In the genomic region with DNA sequence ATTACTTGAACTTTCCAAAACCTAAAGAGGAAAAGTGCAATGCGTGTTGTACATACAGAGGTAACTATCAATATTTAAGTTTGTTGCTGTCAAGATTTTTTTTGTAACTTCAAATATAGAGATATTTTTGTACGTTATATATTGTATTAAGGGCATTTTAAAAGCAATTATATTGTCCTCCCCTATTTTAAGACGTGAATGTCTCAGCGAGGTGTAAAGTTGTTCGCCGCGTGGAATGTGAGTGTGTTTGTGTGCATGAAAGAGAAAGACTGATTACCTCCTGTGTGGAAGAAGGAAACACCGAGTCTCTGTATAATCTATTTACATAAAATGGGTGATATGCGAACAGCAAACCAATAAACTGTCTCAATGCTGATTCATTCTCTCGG, we compare ENCODE assay signal across 8 cellular contexts. TPM values are rescaled to one million over a fixed set of nuclear protein-coding genes. Genes with fewer than 3 reads are reported as not detected.
DNase-seq lines count a peak whose midpoint lies in the region; ATAC-seq, FAIRE-seq and TF ChIP-seq lines count a peak whose summit lies in the region.

No MANE protein-coding gene starts in this region.

- no peaks in the 10 kb centered on the region for H3K36me3 ChIP-seq in astrocyte (ENCODE audit: insufficient read depth, low read length)
- H3K36me3 ChIP-seq in lung (ENCODE audit: control insufficient read depth in 2 of 2, insufficient read depth in 2 of 2, low read length in 2 of 2): no peaks in the 10 kb centered on the region

- H3K9me3 ChIP-seq in astrocyte (ENCODE audit: insufficient read depth, low read depth, low read length) (no peaks in the 10 kb centered on the region), lung (ENCODE audit: control insufficient read depth in 2 of 2, insufficient read depth in 1 of 2, low read length in 1 of 2) (no peaks in the 10 kb centered on the region)

- H2AFZ ChIP-seq in astrocyte (ENCODE audit: low read depth, low read length): peak overlapping the region; percentile 1

- peak overlapping the region; percentile 89 for H3K9ac ChIP-seq in astrocyte (ENCODE audit: low read length)

- peak overlapping the region; percentile 94 for H3K4me2 ChIP-seq in astrocyte (ENCODE audit: low read length)

- H3K4me3 Mint-ChIP-seq in stimulated activated naive CD8-positive, alpha-beta T cell treated with anti-CD3 and anti-CD28 coated beads, Interleukin-15, Interleukin-2, amounts not matched to agents 100 ng/mL and 50 ng/mL, for 24 hours: peak overlapping the region; percentile 89
- H3K4me3 Mint-ChIP-seq in astrocyte (ENCODE audit: unreplicated experiment): peak overlapping the region; percentile 91

- WGBS in lung, 2 donors: 6 to 9% methylated on average over 10 of the region's 10 CpGs

- H3K4me1 ChIP-seq in astrocyte (ENCODE audit: insufficient read depth, low read length) (peaks cover 46% of the 10 kb centered on the region), lung (ENCODE audit: control insufficient read depth in 2 of 2, insufficient read depth in 2 of 2, low read length in 2 of 2) (peaks cover 6 to 11% of the 10 kb centered on the region in 2 donors)

- TF ChIP-seq CTCF in astrocyte (IDR thresholded peaks at IDR 0.05; ENCODE audit: insufficient read depth, low read depth, low read length) (no peak), lung (IDR thresholded peaks at IDR 0.05; ENCODE audit: control extremely low read depth, extremely low read depth) (no peak)

- H3K79me2 ChIP-seq in astrocyte (ENCODE audit: insufficient read depth, low read length): peaks cover 24% of the 10 kb centered on the region

- H3K36me3 Mint-ChIP-seq in stimulated activated naive CD8-positive, alpha-beta T cell treated with anti-CD3 and anti-CD28 coated beads, Interleukin-15, Interleukin-2, amounts not matched to agents 100 ng/mL and 50 ng/mL, for 24 hours (ENCODE audit: low read depth): no peaks in the 10 kb centered on the region
- H3K36me3 Mint-ChIP-seq in astrocyte (ENCODE audit: low read depth, unreplicated experiment): peaks cover 16% of the 10 kb centered on the region

- H3K27me3 Mint-ChIP-seq in stimulated activated naive CD8-positive, alpha-beta T cell treated with anti-CD3 and anti-CD28 coated beads, Interleukin-15, Interleukin-2, amounts not matched to agents 100 ng/mL and 50 ng/mL, for 24 hours: peaks cover 56% of the 10 kb centered on the region
- H3K27me3 Mint-ChIP-seq in astrocyte (ENCODE audit: low read depth, unreplicated experiment): no peaks in the 10 kb centered on the region

- peaks cover 24% of the 10 kb centered on the region for H4K20me1 ChIP-seq in astrocyte (ENCODE audit: insufficient read depth, low read length)

- H3K27ac ChIP-seq in astrocyte (ENCODE audit: low read depth, low read length) (peak overlapping the region; percentile 64), lung (ENCODE audit: low read depth in 1 of 2, low read length in 1 of 2) (peak overlapping the region; percentile 27 to 89)

- ATAC-seq in stimulated activated naive CD8-positive, alpha-beta T cell treated with anti-CD3 and anti-CD28 coated beads, Interleukin-15, Interleukin-2, amounts not matched to agents 100 U/mL and 50 U/mL, for 24 hours: no peak
- ATAC-seq in lung (ENCODE audit: insufficient read depth, low FRiP score): no peak
- no peak for ATAC-seq in GM21825 (IDR thresholded peaks at IDR 0.05; ENCODE audit: unreplicated experiment)
- no peak for ATAC-seq in HG03139 (IDR thresholded peaks at IDR 0.05; ENCODE audit: unreplicated experiment)

- no peak for FAIRE-seq in astrocyte (lab: Jason Lieb, UNC)

- peak overlapping the region; percentile 2 for H3K27ac Mint-ChIP-seq in stimulated activated naive CD8-positive, alpha-beta T cell treated with anti-CD3 and anti-CD28 coated beads, Interleukin-15, Interleukin-2, amounts not matched to agents 100 ng/mL and 50 ng/mL, for 24 hours
- peak overlapping the region; percentile 41 for H3K27ac Mint-ChIP-seq in astrocyte (ENCODE audit: unreplicated experiment)

- H3K4me3 ChIP-seq in astrocyte (ENCODE audit: insufficient read depth, low read depth, low read length) (peak overlapping the region; percentile 88), lung (peak overlapping the region; percentile 63)

- H3K9me3 Mint-ChIP-seq in stimulated activated naive CD8-positive, alpha-beta T cell treated with anti-CD3 and anti-CD28 coated beads, Interleukin-15, Interleukin-2, amounts not matched to agents 100 ng/mL and 50 ng/mL, for 24 hours: no peaks in the 10 kb centered on the region
- no peaks in the 10 kb centered on the region for H3K9me3 Mint-ChIP-seq in astrocyte (ENCODE audit: unreplicated experiment)

- H3K4me1 Mint-ChIP-seq in stimulated activated naive CD8-positive, alpha-beta T cell treated with anti-CD3 and anti-CD28 coated beads, Interleukin-15, Interleukin-2, amounts not matched to agents 100 ng/mL and 50 ng/mL, for 24 hours (ENCODE audit: low read depth): peaks cover 69% of the 10 kb centered on the region
- H3K4me1 Mint-ChIP-seq in astrocyte (ENCODE audit: low read depth, unreplicated experiment): peaks cover 11% of the 10 kb centered on the region

- no peak for DNase-seq in stimulated activated naive CD8-positive, alpha-beta T cell treated with anti-CD3 and anti-CD28 coated beads, Interleukin-15, Interleukin-2, amounts not matched to agents 100 U/mL and 50 U/mL, for 24 hours
- DNase-seq in astrocyte (ENCODE audit: low read depth): no peak
- DNase-seq in lung (ENCODE audit: low spot score): no peak
- DNase-seq in COR-L47 (lab: John Stamatoyannopoulos, UW): no peak
- DNase-seq in MV-4-11 (lab: John Stamatoyannopoulos, UW): no peak

- no peaks in the 10 kb centered on the region for H3K27me3 ChIP-seq in astrocyte (ENCODE audit: insufficient read depth, low read length)
- no peaks in the 10 kb centered on the region for H3K27me3 ChIP-seq in lung (ENCODE audit: control insufficient read depth, insufficient read depth)

RNA-seq across cellular contexts. Expression of gene ADM, which starts 2.1 kb away (rescaled TPM):
- 75.9 and 78.7 TPM in 2 replicates for total RNA-seq in astrocyte
- total RNA-seq in lung: 10 to 100 TPM; 43.6 to 45.9 TPM
- polyA plus RNA-seq in lung: 100 to 1,000 TPM in 1 of 2 donors, 10 to 100 TPM in 1; 16.2 to 349 TPM

RNA-seq across cellular contexts. Expression of gene SBF2, which starts 13.0 kb away (rescaled TPM):
- total RNA-seq in astrocyte (43.7 and 50.0 TPM in 2 replicates), lung (100 to 1,000 TPM in 1 of 2 donors, 10 to 100 TPM in 1; 32.3 to 104 TPM)
- polyA plus RNA-seq in lung: 10 to 100 TPM in 1 of 2 donors, 1 to 10 TPM in 1; 4.4 to 17.4 TPM
